Comparison of ENCODE assay signal across 8 cellular contexts in genomic region chr10:59905735-59906416, GRCh38. TPM values are rescaled to one million over a fixed set of nuclear protein-coding genes. Genes with fewer than 3 reads are reported as not detected.
A peak's percentile ranks its signal among the peaks of the same experiment; 100 is the strongest.
DNase-seq lines count a peak whose midpoint lies in the region; TF ChIP-seq lines count a peak whose summit lies in the region.

No MANE protein-coding gene starts in this region.

- H3K36me3 ChIP-seq in SK-N-MC (ENCODE audit: insufficient read depth, low read length) (no peaks in the 10 kb centered on the region), muscle layer of duodenum (ENCODE audit: control insufficient read depth in 1 of 2, insufficient read depth in 2 of 2, low read length in 2 of 2) (peaks cover 3 to 4% of the 10 kb centered on the region in 2 donors), uterus (no peaks in the 10 kb centered on the region)
- H3K36me3 ChIP-seq in effector memory CD4-positive, alpha-beta T cell (ENCODE audit: control insufficient read depth, insufficient read depth, low read length), result no peaks in the 10 kb centered on the region

- peak overlapping the region; percentile 82 for H3K9ac ChIP-seq in SK-N-MC (ENCODE audit: insufficient read length)

- no peaks in the 10 kb centered on the region for H3K9me3 ChIP-seq in SK-N-MC (ENCODE audit: low read depth, low read length)
- no peaks in the 10 kb centered on the region for H3K9me3 ChIP-seq in effector memory CD4-positive, alpha-beta T cell (ENCODE audit: control insufficient read depth, low read length)
- no peaks in the 10 kb centered on the region for H3K9me3 ChIP-seq in muscle layer of duodenum (ENCODE audit: control insufficient read depth in 1 of 2, low read length in 2 of 2)
- no peaks in the 10 kb centered on the region for H3K9me3 ChIP-seq in uterus

- TF ChIP-seq CTCF in uterus (IDR thresholded peaks at IDR 0.05), result no peak

- DNase-seq in NCI-H748 (lab: John Stamatoyannopoulos, UW; ENCODE audit: unreplicated experiment) (peak; percentile 23), NCI-H748 treated with DMSO at 0.1 percent for 48 hours (lab: John Stamatoyannopoulos, UW) (no peak), SK-N-MC (ENCODE audit: low read depth, low spot score) (no peak), uterus (no peak), T1000 (lab: John Stamatoyannopoulos, UW) (no peak), MV-4-11 (lab: John Stamatoyannopoulos, UW) (no peak)
- no peak for DNase-seq in effector memory CD4-positive, alpha-beta T cell

- intact Hi-C loops in uterus (cut with DNase I; ENCODE audit: low total_unique reads), result no loop called here

- no peaks in the 10 kb centered on the region for H3K27me3 ChIP-seq in effector memory CD4-positive, alpha-beta T cell (replicated peaks; ENCODE audit: control insufficient read depth, insufficient read depth, low read length, poor library complexity, severe bottlenecking)
- no peaks in the 10 kb centered on the region for H3K27me3 ChIP-seq in muscle layer of duodenum (ENCODE audit: low read depth, low read length)
- no peaks in the 10 kb centered on the region for H3K27me3 ChIP-seq in uterus

- no peak for TF ChIP-seq POLR2A in uterus (IDR thresholded peaks at IDR 0.05)

- H3K4me3 ChIP-seq in SK-N-MC (peak overlapping the region; percentile 80), muscle layer of duodenum (ENCODE audit: low read depth in 1 of 2, low read length in 2 of 2) (peak overlapping the region; percentile 87 to 95), uterus (peak overlapping the region; percentile 91 to 96)
- peak overlapping the region; percentile 99 for H3K4me3 ChIP-seq in effector memory CD4-positive, alpha-beta T cell (ENCODE audit: insufficient read depth, low read depth, low read length, poor library complexity, severe bottlenecking)

- peaks cover 25% of the 10 kb centered on the region for H3K4me1 ChIP-seq in effector memory CD4-positive, alpha-beta T cell (ENCODE audit: control insufficient read depth, insufficient read depth, low read length, poor library complexity, severe bottlenecking)
- peaks cover 12 to 21% of the 10 kb centered on the region in 2 donors for H3K4me1 ChIP-seq in muscle layer of duodenum (ENCODE audit: control insufficient read depth in 1 of 2, insufficient read depth in 2 of 2, low read length in 2 of 2)
- H3K4me1 ChIP-seq in uterus, result no peaks in the 10 kb centered on the region

- H3K27ac ChIP-seq in SK-N-MC (no peak overlapping the region), muscle layer of duodenum (ENCODE audit: low read length) (peak overlapping the region; percentile 84), uterus (peak overlapping the region; percentile 97)
- peak overlapping the region; percentile 84 for H3K27ac ChIP-seq in effector memory CD4-positive, alpha-beta T cell (ENCODE audit: insufficient read depth, low read length, poor library complexity, severe bottlenecking)

RNA-seq across cellular contexts. Expression of gene CCDC6, which starts 0.5 kb away (rescaled TPM):
- total RNA-seq in uterus, result 10 to 100 TPM; 53.2 to 72.4 (median 66.4) TPM
